21 cellular contexts compared by ENCODE assay signal in the genomic region with DNA sequence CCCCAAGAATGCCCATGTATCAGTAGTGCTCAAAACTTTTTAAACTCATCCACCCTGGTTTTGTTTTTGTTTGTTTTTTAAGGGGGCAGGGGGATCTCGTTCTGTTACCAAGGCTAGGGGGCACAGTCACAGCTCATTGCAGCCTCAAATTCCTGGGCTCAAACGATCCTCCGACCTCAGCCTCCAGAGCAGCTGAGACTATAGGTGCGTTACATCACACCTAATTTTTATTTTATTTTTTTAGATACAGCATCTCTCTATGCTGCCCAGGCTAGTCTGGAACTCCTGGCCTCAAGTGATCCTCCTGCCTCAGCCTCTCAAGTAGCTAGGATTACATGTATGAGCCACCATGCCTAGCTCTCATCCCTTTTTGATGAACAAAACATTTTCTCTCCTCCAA.
"Had no signal": no experiment of that assay in that cellular context is flagged by ENCODE, and none has a peak within 500 bp of the region (broad histone marks: within the 10 kb centered on the region; RNA-seq: fewer than 3 reads in every experiment).

No MANE protein-coding gene starts in this region.

- H3K4me3 ChIP-seq: dorsolateral prefrontal cortex, heart left ventricle, lung, pancreas, smooth muscle cell, tibial artery had no signal

- H3K36me3 Mint-ChIP-seq: natural killer cell treated with Interleukin-12 subunit alpha and Interleukin-12 subunit beta and Interleukin-15 and Interleukin-18, amount 100 ng/mL, for 72 hours had no signal

- H3K27me3 Mint-ChIP-seq: natural killer cell treated with Interleukin-12 subunit alpha and Interleukin-12 subunit beta and Interleukin-15 and Interleukin-18, amount 100 ng/mL, for 72 hours; progenitor cell of endocrine pancreas; stimulated activated naive CD8-positive, alpha-beta T cell treated with anti-CD3 and anti-CD28 coated beads, Interleukin-15, Interleukin-2, amounts not matched to agents 100 ng/mL and 50 ng/mL, for 24 hours had no signal

- H3K27me3 ChIP-seq: dorsolateral prefrontal cortex, heart left ventricle, pancreas, tibial artery had no signal

- DNase-seq: cortex of kidney; dorsolateral prefrontal cortex; effector memory CD4-positive, alpha-beta T cell; heart left ventricle; hippocampal formation; left colon; left ventricle myocardium superior; mesenchymal stem cell; midbrain; occipital lobe; pancreas; right cardiac atrium; stimulated activated CD4-positive, alpha-beta T cell treated with anti-CD3 and anti-CD28 coated beads, Interleukin-2, amount 100 ng/mL, for 48 hours; tibial artery had no signal

- H3K9me3 ChIP-seq: heart left ventricle, pancreas, tibial artery had no signal

- H3K4me3 Mint-ChIP-seq: natural killer cell treated with Interleukin-12 subunit alpha and Interleukin-12 subunit beta and Interleukin-15 and Interleukin-18, amount 100 ng/mL, for 72 hours; stimulated activated naive CD8-positive, alpha-beta T cell treated with anti-CD3 and anti-CD28 coated beads, Interleukin-15, Interleukin-2, amounts not matched to agents 100 ng/mL and 50 ng/mL, for 24 hours had no signal

- ATAC-seq: esophagus mucosa; heart left ventricle; left colon; left ventricle myocardium superior; natural killer cell treated with Interleukin-12 subunit alpha and Interleukin-12 subunit beta and Interleukin-15 and Interleukin-18, amount 100 ng/mL, for 72 hours; pancreas; right cardiac atrium had no signal

- FAIRE-seq: endometrium had no signal

- H3K4me2 ChIP-seq: smooth muscle cell had no signal

- H3K36me3 ChIP-seq: pancreas, tibial artery had no signal

- H3K27ac Mint-ChIP-seq: natural killer cell treated with Interleukin-12 subunit alpha and Interleukin-12 subunit beta and Interleukin-15 and Interleukin-18, amount 100 ng/mL, for 72 hours; progenitor cell of endocrine pancreas; stimulated activated naive CD8-positive, alpha-beta T cell treated with anti-CD3 and anti-CD28 coated beads, Interleukin-15, Interleukin-2, amounts not matched to agents 100 ng/mL and 50 ng/mL, for 24 hours had no signal

- H3K27ac ChIP-seq: heart left ventricle, pancreas, tibial artery had no signal

- H3K9me3 Mint-ChIP-seq: natural killer cell treated with Interleukin-12 subunit alpha and Interleukin-12 subunit beta and Interleukin-15 and Interleukin-18, amount 100 ng/mL, for 72 hours; stimulated activated naive CD8-positive, alpha-beta T cell treated with anti-CD3 and anti-CD28 coated beads, Interleukin-15, Interleukin-2, amounts not matched to agents 100 ng/mL and 50 ng/mL, for 24 hours had no signal
